Comparison of ENCODE assay signal across 1 cellular context in genomic region chr9:76718166-76718565, GRCh38.
A peak's percentile ranks its signal among the peaks of the same experiment; 100 is the strongest.
TF ChIP-seq lines count a peak whose summit lies in the region.

No MANE protein-coding gene starts in this region.

TF ChIP-seq in K562, 482 proteins besides CTCF, POLR2A, EP300 and RAD21 (continued from another document):
- no peak for TF ChIP-seq CEBPG (CRISPR knock-in tag; IDR thresholded peaks at IDR 0.05)
- TF ChIP-seq CEBPG (tag; conservative IDR thresholded peaks at IDR 0.05 in 1 of 2, IDR thresholded peaks at IDR 0.05 in 1 of 2): 0 out of 4 replicates have a peak, but pooled peaks of 1 of the 2 experiments have one; percentile 15
- TF ChIP-seq CEBPB (tag; IDR thresholded peaks at IDR 0.05): 0 out of 2 replicates have a peak, but pooled peaks have one; percentile 27
- TF ChIP-seq MYC (IDR thresholded peaks at IDR 0.05; ENCODE audit: low read depth, low read length): peak; percentile 46
- TF ChIP-seq MYC (CRISPR knock-in tag; IDR thresholded peaks at IDR 0.05; ENCODE audit: borderline replicate concordance, low read depth): no peak
